In the genomic region with DNA sequence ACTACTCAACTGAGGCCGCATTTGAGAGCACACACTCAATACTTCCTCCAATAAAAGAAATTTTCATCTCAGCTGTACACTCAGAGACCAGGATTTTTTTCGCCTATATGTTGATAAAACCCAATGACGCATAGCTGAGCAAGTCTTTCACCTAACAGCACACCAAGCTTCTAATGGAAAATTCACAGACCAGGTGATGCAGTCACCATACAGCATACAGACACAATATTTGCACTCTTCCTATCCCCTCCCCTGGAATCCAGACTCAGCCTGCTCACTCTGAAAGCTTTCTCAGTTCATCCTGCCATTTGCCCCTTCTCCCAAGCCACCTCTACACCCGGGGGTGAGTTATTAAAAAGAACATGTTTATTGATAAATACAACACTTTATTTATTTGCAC, we compare ENCODE assay signal across 8 cellular contexts. TPM values are rescaled to one million over a fixed set of nuclear protein-coding genes. Genes with fewer than 3 reads are reported as not detected.
DNase-seq lines count a peak whose midpoint lies in the region; ATAC-seq and TF ChIP-seq lines count a peak whose summit lies in the region.

No MANE protein-coding gene starts in this region.

- no peaks in the 10 kb centered on the region for H3K9me3 ChIP-seq in thoracic aorta

- no peaks in the 10 kb centered on the region for H3K9me3 Mint-ChIP-seq in activated naive CD8-positive, alpha-beta T cell treated with anti-CD3 and anti-CD28 coated beads for 36 hours

- H3K4me1 Mint-ChIP-seq in activated naive CD8-positive, alpha-beta T cell treated with anti-CD3 and anti-CD28 coated beads for 36 hours = peaks cover 39% of the 10 kb centered on the region

- peak overlapping the region; percentile 98 to 99 for H3K27ac ChIP-seq in thoracic aorta

- no peaks in the 10 kb centered on the region for H3K27me3 ChIP-seq in thoracic aorta (replicated peaks; ENCODE audit: insufficient read depth)

- peaks cover 20 to 34% of the 10 kb centered on the region in 2 donors for H3K4me1 ChIP-seq in thoracic aorta (ENCODE audit: control insufficient read depth in 1 of 2, low read depth in 2 of 2)

- peak overlapping the region; percentile 98 for H3K4me3 ChIP-seq in thoracic aorta

- H3K36me3 Mint-ChIP-seq in activated naive CD8-positive, alpha-beta T cell treated with anti-CD3 and anti-CD28 coated beads for 36 hours = peaks cover 7% of the 10 kb centered on the region

- H3K27ac Mint-ChIP-seq in activated naive CD8-positive, alpha-beta T cell treated with anti-CD3 and anti-CD28 coated beads for 36 hours = peak overlapping the region; percentile 98

- no peaks in the 10 kb centered on the region for H3K36me3 ChIP-seq in thoracic aorta

- no peak for TF ChIP-seq CTCF in thoracic aorta (IDR thresholded peaks at IDR 0.05)

- no peaks in the 10 kb centered on the region for H3K27me3 Mint-ChIP-seq in activated naive CD8-positive, alpha-beta T cell treated with anti-CD3 and anti-CD28 coated beads for 36 hours

- H3K4me3 Mint-ChIP-seq in activated naive CD8-positive, alpha-beta T cell treated with anti-CD3 and anti-CD28 coated beads for 36 hours = peak overlapping the region; percentile 95

- ATAC-seq in thoracic aorta (ENCODE audit: insufficient number of reproducible peaks, low FRiP score, low read depth) (no peak), HG02981 (IDR thresholded peaks at IDR 0.05; ENCODE audit: unreplicated experiment) (no peak)

- DNase-seq in NOMO-1 treated with DMSO at 0.1 percent for 48 hours (lab: John Stamatoyannopoulos, UW; ENCODE audit: unreplicated experiment) (peak; percentile 28), NOMO-1 treated with dmso at 0.1 percent for 144 hours (lab: John Stamatoyannopoulos, UW; ENCODE audit: unreplicated experiment) (no peak), NCI-H146 (lab: John Stamatoyannopoulos, UW) (peak; percentile 51), kidney glomerular epithelial cell (lab: John Stamatoyannopoulos, UW) (peak; percentile 8), thoracic aorta (ENCODE audit: low spot score) (no peak)
- DNase-seq in activated naive CD8-positive, alpha-beta T cell treated with anti-CD3 and anti-CD28 coated beads for 36 hours = no peak
- DNase-seq in activated CD4-positive, CD25-positive, alpha-beta regulatory T cell (lab: John Stamatoyannopoulos, UW) = no peak

RNA-seq across cellular contexts. Expression of a gene that starts 1.7 kb away (rescaled TPM):
- 10 to 100 TPM; 43.7 to 48.5 TPM for total RNA-seq in activated naive CD8-positive, alpha-beta T cell treated with anti-CD3 and anti-CD28 coated beads for 36 hours
- 100 to 1,000 TPM in 1 of 2 donors, 10 to 100 TPM in 1; 80.6 to 103 TPM for total RNA-seq in thoracic aorta

Comparison
In these comparisons a context has a peak if more than half of its experiments do, and no peak if none do; other contexts are left out.
1. DNase-seq: peak in NOMO-1 treated with DMSO at 0.1 percent for 48 hours (single experiment), NCI-H146 (single experiment) and kidney glomerular epithelial cell (single experiment); none in NOMO-1 treated with dmso at 0.1 percent for 144 hours (single experiment), activated naive CD8-positive, alpha-beta T cell treated with anti-CD3 and anti-CD28 coated beads for 36 hours (single experiment), thoracic aorta (single experiment) and activated CD4-positive, CD25-positive, alpha-beta regulatory T cell (0 of 4).